Comparison of ENCODE assay signal across 9 cellular contexts in genomic region chr12:122203968-122204828, GRCh38. TPM values are rescaled to one million over a fixed set of nuclear protein-coding genes. Genes with fewer than 3 reads are reported as not detected.
DNase-seq lines count a peak whose midpoint lies in the region; ATAC-seq, FAIRE-seq and TF ChIP-seq lines count a peak whose summit lies in the region.
"Had no signal": no experiment of that assay in that cellular context is flagged by ENCODE, and none has a peak within 500 bp of the region (broad histone marks: within the 10 kb centered on the region; RNA-seq: fewer than 3 reads in every experiment).

No MANE protein-coding gene starts in this region.

- DNase-seq in AG10803 (ENCODE audit: low read depth): no peak
- DNase-seq in GM12878 (ENCODE audit: low read depth, low spot score): no peak
- DNase-seq in lower leg skin (ENCODE audit: low spot score in 2 of 2): peak in 1 of 2 donors; percentile 82
- DNase-seq in tibial nerve (ENCODE audit: low spot score in 2 of 2): no peak
- DNase-seq in NCI-H2081 (lab: John Stamatoyannopoulos, UW): no peak
- no peak for DNase-seq in H4 (ENCODE audit: low spot score)

- H3K9ac ChIP-seq in HUES6 (ENCODE audit: low read length) (peak overlapping the region; percentile 51), GM12878 (ENCODE audit: control insufficient read depth, insufficient read depth, low read length) (no peak overlapping the region)

- peak overlapping the region; percentile 26 for H3K4me3 ChIP-seq in AG10803 (ENCODE audit: low read length)
- peak overlapping the region; percentile 68 for H3K4me3 ChIP-seq in HUES6 (ENCODE audit: low read depth, low read length)
- H3K4me3 ChIP-seq in GM12878: peak overlapping the region; percentile 41; the same call in 1 of the 2 replicates
- peak overlapping the region; percentile 40 for H3K4me3 ChIP-seq in lower leg skin (ENCODE audit: low read depth, poor library complexity, severe bottlenecking)
- H3K4me3 ChIP-seq in tibial nerve: peak overlapping the region; percentile 40 to 63 (median 52)

- H3K4me1 ChIP-seq in HUES6 (ENCODE audit: control insufficient read depth, insufficient read depth, low read length) (peaks cover 15% of the 10 kb centered on the region; the same call in 1 of the 2 replicates), GM12878 (ENCODE audit: control insufficient read depth, insufficient read depth, low read length) (no peaks in the 10 kb centered on the region), tibial nerve (peaks cover 0 to 35% (median 10%) of the 10 kb centered on the region in 4 donors)

- no peak for FAIRE-seq in GM12878 (lab: Jason Lieb, UNC)

- no peak for TF ChIP-seq CTCF in AG10803 (conservative IDR thresholded peaks at IDR 0.05; ENCODE audit: low read length)
- TF ChIP-seq CTCF in GM12878 (IDR thresholded peaks at IDR 0.05 in 2 of 3, conservative IDR thresholded peaks at IDR 0.05 in 1 of 3; ENCODE audit: control insufficient read depth in 2 of 3, extremely low read depth in 1 of 3, insufficient read depth in 1 of 3, low read depth in 3 of 3, low read length in 3 of 3): no peak
- TF ChIP-seq CTCF in lower leg skin (IDR thresholded peaks at IDR 0.05): no peak
- TF ChIP-seq CTCF in tibial nerve (IDR thresholded peaks at IDR 0.05): no peak

- H3K27me3 ChIP-seq in HUES6 (ENCODE audit: control insufficient read depth, insufficient read depth, low read length) (peaks cover 51% of the 10 kb centered on the region), GM12878 (replicated peaks in 1 of 2; ENCODE audit: control insufficient read depth in 2 of 2, insufficient read depth in 2 of 2, low read length in 1 of 2) (peaks cover 0 to 5% of the 10 kb centered on the region in 2 experiments; a peak in 3 of 4 replicates), tibial nerve (peaks cover 10 to 58% of the 10 kb centered on the region in 2 donors)

- BruUV-seq in GM12878 (replicated peaks; lab: Mats Ljungman, UMichigan): no TSS peak

- CTCF ChIA-PET in GM12878 (lab: Yijun Ruan, JAX): interaction anchor here (2.3 kb wide), 1 partner anchor 14 kb away, joined by 5 read pairs; no protein-coding TSS in a partner anchor

- H3K9me3 ChIP-seq in HUES6 (ENCODE audit: control insufficient read depth, insufficient read depth, low read depth, low read length) (no peaks in the 10 kb centered on the region), GM12878 (replicated peaks; ENCODE audit: control insufficient read depth, insufficient read depth, low read length) (no peaks in the 10 kb centered on the region; the same call in 2 of the 3 replicates), tibial nerve (no peaks in the 10 kb centered on the region)

- no peak for TF ChIP-seq RAD21 in GM12878 (IDR thresholded peaks at IDR 0.05; ENCODE audit: insufficient read depth, low read depth, low read length)

- H2AFZ ChIP-seq in GM12878 (ENCODE audit: control insufficient read depth, low read depth, low read length): no peak overlapping the region

- peak; percentile 11 for ATAC-seq in GM12878
- no peak for ATAC-seq in HG03442 (IDR thresholded peaks at IDR 0.05; ENCODE audit: unreplicated experiment)

- no peak overlapping the region for H3K27ac ChIP-seq in HUES6 (ENCODE audit: low read depth, low read length)
- no peak overlapping the region for H3K27ac ChIP-seq in GM12878 (ENCODE audit: control insufficient read depth, insufficient read depth)
- H3K27ac ChIP-seq in tibial nerve: no peak overlapping the region

- TF ChIP-seq POLR2A in GM12878 (IDR thresholded peaks at IDR 0.05; ENCODE audit: low read depth, low read length) (no peak; the same call in 1 of the 2 replicates), lower leg skin (IDR thresholded peaks at IDR 0.05) (no peak), tibial nerve (IDR thresholded peaks at IDR 0.05) (no peak)

- SMC1A ChIA-PET in GM12878 (lab: Charles Lee; ENCODE audit: uncharacterized antibody, unreplicated experiment): no interaction called here

- POLR2A ChIA-PET in GM12878 (lab: Charles Lee): no interaction called here

- in situ Hi-C loops in GM12878 (cut with MboI): no loop called here

- WGBS in GM12878 (ENCODE audit: insufficient coverage, insufficient replicate concordance, low lambda C conversion rate, missing lambda C conversion rate): 5% methylated on average over 76 of the region's 92 CpGs
- 5 to 12% methylated on average over 24 to 44 of the region's 92 CpGs for WGBS in lower leg skin, 2 donors
- 6 to 11% methylated on average over 30 to 41 of the region's 92 CpGs for WGBS in tibial nerve, 2 donors

- H3K79me2 ChIP-seq in GM12878 (ENCODE audit: control insufficient read depth, insufficient read depth, low read length): no peaks in the 10 kb centered on the region

- H3K36me3 ChIP-seq in HUES6 (ENCODE audit: control insufficient read depth, insufficient read depth, low read length): peaks cover 25% of the 10 kb centered on the region
- peaks cover 6 to 11% of the 10 kb centered on the region in 2 experiments; a peak in 3 of 4 replicates for H3K36me3 ChIP-seq in GM12878 (ENCODE audit: control insufficient read depth in 2 of 2, insufficient read depth in 2 of 2, low read length in 1 of 2)
- H3K36me3 ChIP-seq in tibial nerve: peaks cover 0 to 32% (median 11%) of the 10 kb centered on the region in 3 donors

- no peaks in the 10 kb centered on the region; the same call in 1 of the 2 replicates for H4K20me1 ChIP-seq in GM12878 (ENCODE audit: control insufficient read depth, insufficient read depth)

- intact Hi-C loops in GM12878 (cut with micrococcal nuclease; ENCODE audit: unreplicated experiment): no loop called here
- intact Hi-C loops in lower leg skin (cut with DNase I; ENCODE audit: low total_unique reads): no loop called here

- RAD21 ChIA-PET in GM12878 (lab: Charles Lee; ENCODE audit: unreplicated experiment): interaction anchor here (0.6 kb wide), 1 partner anchor 15 kb away, joined by 3 read pairs; no protein-coding TSS in a partner anchor

- H3K4me2 ChIP-seq in GM12878 (ENCODE audit: control insufficient read depth, insufficient read depth): peak overlapping the region; percentile 68

- no peak for TF ChIP-seq EP300 in GM12878 (IDR thresholded peaks at IDR 0.05; ENCODE audit: borderline replicate concordance in 1 of 2, control insufficient read depth in 1 of 2, low read depth in 2 of 2, low read length in 2 of 2)
- TF ChIP-seq EP300 in tibial nerve (IDR thresholded peaks at IDR 0.05): no peak

RNA-seq across cellular contexts. Expression of gene B3GNT4, which starts 0.7 kb away (rescaled TPM):
- 0.13 TPM in 1 of 2 replicates, not detected in the other for total RNA-seq in GM12878 (2013; cell fraction: nucleolus; rRNA removed)
- total RNA-seq in GM12878 (2014; rRNA removed): not detected in 2 replicates
- total RNA-seq in GM12878 (2014; rRNA removed; fragmentation: Illumina TruSeq; extraction: Trizol): not detected in 2 replicates
- not detected in 2 replicates for total RNA-seq in GM12878 (2021)
- 0.41 TPM for polyA plus RNA-seq in GM12878 (2011; ENCODE audit: low read depth)
- polyA plus RNA-seq in GM12878 (2011; rRNA removed): not detected in 2 replicates
- polyA plus RNA-seq in GM12878 (2011; cell fraction: cytosol; rRNA removed): 0.02 and 0.03 TPM in 2 replicates
- 0.06 and 0.18 TPM in 2 replicates for polyA plus RNA-seq in GM12878 (2011; cell fraction: nucleus; rRNA removed)
- polyA plus RNA-seq in GM12878 (2012): 0.50 and 0.88 TPM in 2 replicates
- not detected in 2 replicates for polyA plus RNA-seq in GM12878 (2014; fragmentation: Illumina TruSeq; extraction: Trizol)
- polyA plus RNA-seq in GM12878 (2014; fragmentation: Nextera tagmentation; extraction: Ambion mirVana): under 1 TPM in 1 of 2 experiments, not detected in 1; 0.04 TPM
- polyA plus RNA-seq in GM12878 (2014; rRNA removed): not detected in 2 replicates
- polyA plus RNA-seq in GM12878 (2016; fragmentation: Nextera tagmentation; extraction: Ambion mirVana): under 1 TPM; 0.88 to 0.95 TPM
- not detected in 2 replicates for polyA minus RNA-seq in GM12878 (2011; rRNA and poly(A)+ RNA removed)
- not detected in 2 replicates for polyA minus RNA-seq in GM12878 (2011; cell fraction: cytosol; rRNA and poly(A)+ RNA removed)
- 0.36 TPM in 1 of 2 replicates, not detected in the other for polyA minus RNA-seq in GM12878 (2011; cell fraction: nucleus; rRNA and poly(A)+ RNA removed)
- total RNA-seq in lower leg skin: 10 to 100 TPM in 1 of 4 donors, 1 to 10 TPM in 3; 7.4 to 14.9 (median 8.1) TPM
- under 1 TPM in 1 of 4 donors, not detected in 3; 0.30 TPM for total RNA-seq in tibial nerve
- total RNA-seq in H4 (2014; rRNA removed; shearing (Covaris generic)): 0.29 TPM in 1 of 2 replicates, not detected in the other

RNA-seq across cellular contexts. Expression of gene LRRC43, which starts 21.3 kb away (rescaled TPM):
- total RNA-seq in GM12878 (2013; cell fraction: nucleolus; rRNA removed): 0.22 and 0.35 TPM in 2 replicates
- total RNA-seq in GM12878 (2014; rRNA removed) (0.27 TPM in 1 of 2 replicates, not detected in the other), GM12878 (2014; rRNA removed; fragmentation: Illumina TruSeq; extraction: Trizol) (not detected in 2 replicates), GM12878 (2021) (0.16 and 0.23 TPM in 2 replicates), lower leg skin (1 to 10 TPM in 2 of 4 donors, not detected in 2; 1.2 to 2.3 TPM), tibial nerve (1 to 10 TPM in 1 of 4 donors, not detected in 3; 1.3 TPM)
- not detected for polyA plus RNA-seq in GM12878 (2011; ENCODE audit: low read depth)
- polyA plus RNA-seq in GM12878 (2011; rRNA removed) (not detected in 2 replicates), GM12878 (2014; fragmentation: Illumina TruSeq; extraction: Trizol) (0.52 TPM in 1 of 2 replicates, not detected in the other), GM12878 (2014; fragmentation: Nextera tagmentation; extraction: Ambion mirVana) (not detected), GM12878 (2014; rRNA removed) (0.33 TPM in 1 of 2 replicates, not detected in the other), GM12878 (2016; fragmentation: Nextera tagmentation; extraction: Ambion mirVana) (not detected)
- not detected in 2 replicates for polyA plus RNA-seq in GM12878 (2011; cell fraction: cytosol; rRNA removed)
- polyA plus RNA-seq in GM12878 (2011; cell fraction: nucleus; rRNA removed): not detected in 2 replicates
- not detected in 2 replicates for polyA plus RNA-seq in GM12878 (2012)
- not detected in 2 replicates for polyA minus RNA-seq in GM12878 (2011; rRNA and poly(A)+ RNA removed)
- not detected in 2 replicates for polyA minus RNA-seq in GM12878 (2011; cell fraction: cytosol; rRNA and poly(A)+ RNA removed)
- not detected in 2 replicates for polyA minus RNA-seq in GM12878 (2011; cell fraction: nucleus; rRNA and poly(A)+ RNA removed)
- total RNA-seq in H4 (2014; rRNA removed; shearing (Covaris generic)): not detected in 2 replicates

RNA-seq across cellular contexts. Expression of gene DIABLO, which starts 21.7 kb away (rescaled TPM):
- total RNA-seq in GM12878 (2013; cell fraction: nucleolus; rRNA removed): 71.5 and 75.5 TPM in 2 replicates
- total RNA-seq in GM12878 (2014; rRNA removed): 46.6 and 56.9 TPM in 2 replicates
- total RNA-seq in GM12878 (2014; rRNA removed; fragmentation: Illumina TruSeq; extraction: Trizol): 47.1 and 47.4 TPM in 2 replicates
- 41.2 and 43.5 TPM in 2 replicates for total RNA-seq in GM12878 (2021)
- 28.3 TPM for polyA plus RNA-seq in GM12878 (2011; ENCODE audit: low read depth)
- polyA plus RNA-seq in GM12878 (2011; rRNA removed): 45.9 and 55.7 TPM in 2 replicates
- 59.0 and 74.9 TPM in 2 replicates for polyA plus RNA-seq in GM12878 (2011; cell fraction: cytosol; rRNA removed)
- polyA plus RNA-seq in GM12878 (2011; cell fraction: nucleus; rRNA removed): 43.2 and 44.1 TPM in 2 replicates
- 35.2 and 42.6 TPM in 2 replicates for polyA plus RNA-seq in GM12878 (2012)
- 46.8 and 50.3 TPM in 2 replicates for polyA plus RNA-seq in GM12878 (2014; fragmentation: Illumina TruSeq; extraction: Trizol)
- 10 to 100 TPM; 18.3 to 21.1 TPM for polyA plus RNA-seq in GM12878 (2014; fragmentation: Nextera tagmentation; extraction: Ambion mirVana)
- 40.8 and 43.9 TPM in 2 replicates for polyA plus RNA-seq in GM12878 (2014; rRNA removed)
- 10 to 100 TPM; 67.0 to 69.9 TPM for polyA plus RNA-seq in GM12878 (2016; fragmentation: Nextera tagmentation; extraction: Ambion mirVana)
- 34.6 and 53.2 TPM in 2 replicates for polyA minus RNA-seq in GM12878 (2011; rRNA and poly(A)+ RNA removed)
- 14.0 and 15.0 TPM in 2 replicates for polyA minus RNA-seq in GM12878 (2011; cell fraction: cytosol; rRNA and poly(A)+ RNA removed)
- 23.7 and 37.4 TPM in 2 replicates for polyA minus RNA-seq in GM12878 (2011; cell fraction: nucleus; rRNA and poly(A)+ RNA removed)
- 10 to 100 TPM; 35.5 to 43.9 (median 40.8) TPM for total RNA-seq in lower leg skin
- 10 to 100 TPM; 40.8 to 52.5 (median 42.5) TPM for total RNA-seq in tibial nerve
- 116 and 118 TPM in 2 replicates for total RNA-seq in H4 (2014; rRNA removed; shearing (Covaris generic))

RNA-seq across cellular contexts. Expression of gene IL31, which starts 30.2 kb away (rescaled TPM):
- not detected in 2 replicates for total RNA-seq in GM12878 (2013; cell fraction: nucleolus; rRNA removed)
- not detected in 2 replicates for total RNA-seq in GM12878 (2014; rRNA removed)
- total RNA-seq in GM12878 (2014; rRNA removed; fragmentation: Illumina TruSeq; extraction: Trizol): not detected in 2 replicates
- not detected in 2 replicates for total RNA-seq in GM12878 (2021)
- not detected for polyA plus RNA-seq in GM12878 (2011; ENCODE audit: low read depth)
- not detected in 2 replicates for polyA plus RNA-seq in GM12878 (2011; rRNA removed)
- not detected in 2 replicates for polyA plus RNA-seq in GM12878 (2011; cell fraction: cytosol; rRNA removed)
- not detected in 2 replicates for polyA plus RNA-seq in GM12878 (2011; cell fraction: nucleus; rRNA removed)
- not detected in 2 replicates for polyA plus RNA-seq in GM12878 (2012)
- not detected in 2 replicates for polyA plus RNA-seq in GM12878 (2014; fragmentation: Illumina TruSeq; extraction: Trizol)
- not detected for polyA plus RNA-seq in GM12878 (2014; fragmentation: Nextera tagmentation; extraction: Ambion mirVana)
- polyA plus RNA-seq in GM12878 (2014; rRNA removed): not detected in 2 replicates
- not detected for polyA plus RNA-seq in GM12878 (2016; fragmentation: Nextera tagmentation; extraction: Ambion mirVana)
- not detected in 2 replicates for polyA minus RNA-seq in GM12878 (2011; rRNA and poly(A)+ RNA removed)
- polyA minus RNA-seq in GM12878 (2011; cell fraction: cytosol; rRNA and poly(A)+ RNA removed): not detected in 2 replicates
- polyA minus RNA-seq in GM12878 (2011; cell fraction: nucleus; rRNA and poly(A)+ RNA removed): not detected in 2 replicates
- not detected for total RNA-seq in lower leg skin
- not detected for total RNA-seq in tibial nerve
- total RNA-seq in H4 (2014; rRNA removed; shearing (Covaris generic)): not detected in 2 replicates
- total RNA-seq: dermis microvascular lymphatic vessel endothelial cell had no signal
